Comparison of ENCODE assay signal across 8 cellular contexts in the genomic region with DNA sequence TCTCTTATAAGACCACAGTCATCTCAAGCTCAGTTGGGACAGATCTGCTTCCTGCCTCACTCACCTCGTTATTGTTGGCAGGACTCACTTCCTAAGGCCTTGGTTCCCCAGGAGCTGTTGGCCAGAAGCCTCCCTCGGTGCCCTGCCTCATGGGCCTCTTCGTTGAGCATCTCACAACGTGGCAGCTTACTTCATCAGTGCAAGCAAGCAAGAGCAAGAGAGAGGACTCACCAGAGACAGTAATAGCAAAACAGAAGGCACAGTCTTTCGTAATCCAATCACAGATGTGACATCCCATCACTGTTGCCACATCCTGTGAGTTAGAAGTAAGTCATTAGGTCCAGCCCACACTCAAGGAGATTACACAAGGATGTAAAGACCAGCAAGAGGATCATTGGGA. TPM values are rescaled to one million over a fixed set of nuclear protein-coding genes. Genes with fewer than 3 reads are reported as not detected.
A peak's percentile ranks its signal among the peaks of the same experiment; 100 is the strongest.
DNase-seq lines count a peak whose midpoint lies in the region; ATAC-seq and TF ChIP-seq lines count a peak whose summit lies in the region.

No MANE protein-coding gene starts in this region.

- TF ChIP-seq CTCF in foreskin keratinocyte (conservative IDR thresholded peaks at IDR 0.05), result no peak
- no peak for TF ChIP-seq CTCF in spleen (IDR thresholded peaks at IDR 0.05 in 8 of 11, conservative IDR thresholded peaks at IDR 0.05 in 3 of 11)

- peak overlapping the region in 4 of 8 donors; percentile 5 to 63 (median 28) for H3K4me3 ChIP-seq in spleen

- DNase-seq in activated T-cell treated with anti-CD3 and anti-CD28 coated beads for 24 hours (ENCODE audit: low read depth) (peak; percentile 19), foreskin keratinocyte (peak; percentile 91 to 94), spleen (peak; percentile 83), NCI-H1092 treated with DMSO at 0.1 percent for 48 hours (lab: John Stamatoyannopoulos, UW) (no peak)
- no peak for DNase-seq in activated T-cell treated with anti-CD3 and anti-CD28 coated beads, Interleukin-2, amount 50 U/mL, for 1 hour
- peak; percentile 52 for DNase-seq in activated T-cell treated with anti-CD3 and anti-CD28 coated beads, Interleukin-2, amount 50 U/mL, for 24 hours

- peaks cover 74% of the 10 kb centered on the region for H3K4me1 Mint-ChIP-seq in activated T-cell treated with anti-CD3 and anti-CD28 coated beads, Interleukin-2, amount 50 U/mL, for 24 hours (ENCODE audit: low read depth)

- peak; percentile 61 for ATAC-seq in foreskin keratinocyte
- ATAC-seq in HG02973 (IDR thresholded peaks at IDR 0.05; ENCODE audit: unreplicated experiment), result no peak
- ATAC-seq in HG03175 (IDR thresholded peaks at IDR 0.05; ENCODE audit: unreplicated experiment), result no peak

- peak overlapping the region; percentile 95 for H3K27ac Mint-ChIP-seq in activated T-cell treated with anti-CD3 and anti-CD28 coated beads, Interleukin-2, amount 50 U/mL, for 24 hours

- H3K4me1 ChIP-seq in foreskin keratinocyte, result peaks cover 20% of the 10 kb centered on the region
- H3K4me1 ChIP-seq in spleen, result peaks cover 30 to 98% (median 76%) of the 10 kb centered on the region in 6 donors

- peak overlapping the region; percentile 58 for H3K4me3 Mint-ChIP-seq in activated T-cell treated with anti-CD3 and anti-CD28 coated beads, Interleukin-2, amount 50 U/mL, for 24 hours

- H3K27me3 Mint-ChIP-seq in activated T-cell treated with anti-CD3 and anti-CD28 coated beads, Interleukin-2, amount 50 U/mL, for 24 hours, result no peaks in the 10 kb centered on the region

- H3K9me3 ChIP-seq in spleen, result no peaks in the 10 kb centered on the region

- H3K27me3 ChIP-seq in foreskin keratinocyte (no peaks in the 10 kb centered on the region), spleen (replicated peaks in 1 of 7) (no peaks in the 10 kb centered on the region)

- intact Hi-C loops in spleen (cut with DNase I; ENCODE audit: low total_unique reads), result no loop called here

- 22 to 41% (median 27%) methylated on average over 5 of the region's 5 CpGs for WGBS in spleen, 5 donors

- peak in 1 of 3 donors; percentile 67 for TF ChIP-seq POLR2A in spleen (IDR thresholded peaks at IDR 0.05)

- H3K36me3 Mint-ChIP-seq in activated T-cell treated with anti-CD3 and anti-CD28 coated beads, Interleukin-2, amount 50 U/mL, for 24 hours (ENCODE audit: low read depth), result peaks cover under 1% of the 10 kb centered on the region

- H3K36me3 ChIP-seq in spleen, result no peaks in the 10 kb centered on the region

- H3K9me3 Mint-ChIP-seq in activated T-cell treated with anti-CD3 and anti-CD28 coated beads, Interleukin-2, amount 50 U/mL, for 24 hours, result no peaks in the 10 kb centered on the region

- H3K27ac ChIP-seq in foreskin keratinocyte, result no peak overlapping the region
- H3K27ac ChIP-seq in spleen, result peak overlapping the region in 7 of 8 donors; percentile 58 to 93 (median 86)

RNA-seq across cellular contexts. Expression of gene NUMB, which starts 5.1 kb away (rescaled TPM):
- total RNA-seq in foreskin keratinocyte (42.5 and 42.6 TPM in 2 replicates), spleen (100 to 1,000 TPM in 4 of 7 donors, 10 to 100 TPM in 3; 78.0 to 165 (median 103) TPM)
- polyA plus RNA-seq in foreskin keratinocyte (26.1 and 27.6 TPM in 2 replicates), spleen (10 to 100 TPM; 19.8 to 30.7 (median 27.5) TPM)

RNA-seq across cellular contexts. Expression of gene RIOX1, which starts 27.3 kb away (rescaled TPM):
- total RNA-seq in foreskin keratinocyte, result 16.1 and 16.8 TPM in 2 replicates
- polyA plus RNA-seq in foreskin keratinocyte, result 10.7 and 12.2 TPM in 2 replicates
- total RNA-seq in spleen, result 10 to 100 TPM; 11.6 to 19.2 (median 13.8) TPM
- polyA plus RNA-seq in spleen, result 10 to 100 TPM in 1 of 3 donors, 1 to 10 TPM in 2; 6.4 to 10.0 (median 7.3) TPM

Comparison
In these comparisons a context has a peak if more than half of its experiments do, and no peak if none do; other contexts are left out.
1. DNase-seq: peak in activated T-cell treated with anti-CD3 and anti-CD28 coated beads for 24 hours (single experiment), activated T-cell treated with anti-CD3 and anti-CD28 coated beads, Interleukin-2, amount 50 U/mL, for 24 hours (single experiment), foreskin keratinocyte (2 of 2) and spleen (single experiment); none in activated T-cell treated with anti-CD3 and anti-CD28 coated beads, Interleukin-2, amount 50 U/mL, for 1 hour (single experiment) and NCI-H1092 treated with DMSO at 0.1 percent for 48 hours (single experiment).